In genomic region chr9:96418920-96419690, GRCh38 we compare ENCODE assay signal across 8 cellular contexts. TPM values are rescaled to one million over a fixed set of nuclear protein-coding genes. Genes with fewer than 3 reads are reported as not detected.
A peak's percentile ranks its signal among the peaks of the same experiment; 100 is the strongest.
DNase-seq lines count a peak whose midpoint lies in the region; ATAC-seq and TF ChIP-seq lines count a peak whose summit lies in the region.

No MANE protein-coding gene starts in this region.

- H3K4me3 Mint-ChIP-seq in activated naive CD8-positive, alpha-beta T cell treated with anti-CD3 and anti-CD28 coated beads, Interleukin-2, amount 50 U/mL, for 24 hours: peak overlapping the region; percentile 84

- ATAC-seq in activated naive CD8-positive, alpha-beta T cell treated with anti-CD3 and anti-CD28 coated beads, Interleukin-2, amount 50 U/mL, for 24 hours: peak; percentile 50

- H3K9me2 ChIP-seq in MM.1S (replicated peaks; ENCODE audit: insufficient read depth, low read length): no peaks in the 10 kb centered on the region

- TF ChIP-seq CTCF in GM12864 (IDR thresholded peaks at IDR 0.05; ENCODE audit: low read depth, low read length, missing control alignments) (no peak), HFF-Myc (IDR thresholded peaks at IDR 0.05; ENCODE audit: low read depth, low read length, missing control alignments) (no peak), MM.1S (IDR thresholded peaks at IDR 0.05; ENCODE audit: low read length) (no peak), cardiac muscle cell (IDR thresholded peaks at IDR 0.05; ENCODE audit: low read depth, low read length) (no peak), parathyroid adenoma (IDR thresholded peaks at IDR 0.05) (no peak)

- DNase-seq in GM12864 (ENCODE audit: low read depth): no peak
- no peak for DNase-seq in HFF-Myc (ENCODE audit: extremely low read depth, low read depth)
- DNase-seq in MM.1S: peak; percentile 77
- DNase-seq in SIG-M5 (lab: John Stamatoyannopoulos, UW): peak; percentile 81
- peak; percentile 73 for DNase-seq in activated naive CD8-positive, alpha-beta T cell treated with anti-CD3 and anti-CD28 coated beads, Interleukin-2, amount 50 U/mL, for 24 hours
- DNase-seq in cardiac muscle cell (ENCODE audit: low read depth in 1 of 2, low spot score in 1 of 2): peak; percentile 54 to 78
- DNase-seq in middle frontal gyrus (ENCODE audit: extremely low spot score, low spot score): no peak

- H3K79me2 ChIP-seq in MM.1S (ENCODE audit: low read length): peaks cover 35% of the 10 kb centered on the region
- no peaks in the 10 kb centered on the region for H3K79me2 ChIP-seq in parathyroid adenoma

- H3K36me3 ChIP-seq in MM.1S (replicated peaks; ENCODE audit: insufficient read depth, low read length): 0 out of 2 replicates have a peak, but pooled peaks cover 3% of the 10 kb centered on the region
- H3K36me3 ChIP-seq in cardiac muscle cell: no peaks in the 10 kb centered on the region
- H3K36me3 ChIP-seq in parathyroid adenoma (ENCODE audit: control insufficient read depth, insufficient read depth, low read length): no peaks in the 10 kb centered on the region

- peaks cover 32% of the 10 kb centered on the region for H3F3A ChIP-seq in MM.1S (ENCODE audit: insufficient read depth, low read length)

- H3K4me2 ChIP-seq in MM.1S (ENCODE audit: low read depth, low read length) (peak overlapping the region; percentile 75), parathyroid adenoma (ENCODE audit: low read length) (peak overlapping the region; percentile 97)

- H2AFZ ChIP-seq in MM.1S (ENCODE audit: low read length) (peak overlapping the region; percentile 81), parathyroid adenoma (peak overlapping the region; percentile 95)

- peaks cover 40% of the 10 kb centered on the region for H3K4me1 Mint-ChIP-seq in activated naive CD8-positive, alpha-beta T cell treated with anti-CD3 and anti-CD28 coated beads, Interleukin-2, amount 50 U/mL, for 24 hours

- H3K9me3 ChIP-seq in MM.1S (replicated peaks; ENCODE audit: insufficient read depth, low read length): no peaks in the 10 kb centered on the region
- no peaks in the 10 kb centered on the region for H3K9me3 ChIP-seq in cardiac muscle cell (ENCODE audit: low read depth)
- H3K9me3 ChIP-seq in parathyroid adenoma (ENCODE audit: control insufficient read depth, low read length): no peaks in the 10 kb centered on the region

- H3K4me3 ChIP-seq in GM12864 (ENCODE audit: low read depth, low read length) (peak overlapping the region; percentile 58), HFF-Myc (replicated peaks; ENCODE audit: low read depth, low read length) (peak overlapping the region; percentile 63), MM.1S (ENCODE audit: low read length) (peak overlapping the region; percentile 97), cardiac muscle cell (peak overlapping the region; percentile 81), parathyroid adenoma (ENCODE audit: low read depth, low read length) (peak overlapping the region; percentile 81)

- H3K27ac ChIP-seq in MM.1S (ENCODE audit: low read length) (peak overlapping the region; percentile 100), cardiac muscle cell (peak overlapping the region; percentile 96), parathyroid adenoma (peak overlapping the region; percentile 91)

- H3K4me1 ChIP-seq in MM.1S (ENCODE audit: low read length) (peaks cover 20% of the 10 kb centered on the region), cardiac muscle cell (ENCODE audit: low read depth) (peaks cover 18% of the 10 kb centered on the region), parathyroid adenoma (peaks cover 6% of the 10 kb centered on the region)

- H3K27me3 Mint-ChIP-seq in activated naive CD8-positive, alpha-beta T cell treated with anti-CD3 and anti-CD28 coated beads, Interleukin-2, amount 50 U/mL, for 24 hours: no peaks in the 10 kb centered on the region

- peak overlapping the region; percentile 100 for H3K9ac ChIP-seq in MM.1S (ENCODE audit: low read length)
- no peak overlapping the region for H3K9ac ChIP-seq in parathyroid adenoma

- no peaks in the 10 kb centered on the region for H3K9me3 Mint-ChIP-seq in activated naive CD8-positive, alpha-beta T cell treated with anti-CD3 and anti-CD28 coated beads, Interleukin-2, amount 50 U/mL, for 24 hours

- H3K36me3 Mint-ChIP-seq in activated naive CD8-positive, alpha-beta T cell treated with anti-CD3 and anti-CD28 coated beads, Interleukin-2, amount 50 U/mL, for 24 hours (ENCODE audit: low read depth): peaks cover 11% of the 10 kb centered on the region

- H4K20me1 ChIP-seq in MM.1S (ENCODE audit: insufficient read depth, low read length): peaks cover 10% of the 10 kb centered on the region

- H3K27ac Mint-ChIP-seq in activated naive CD8-positive, alpha-beta T cell treated with anti-CD3 and anti-CD28 coated beads, Interleukin-2, amount 50 U/mL, for 24 hours: peak overlapping the region; percentile 86

- no peaks in the 10 kb centered on the region for H3K27me3 ChIP-seq in MM.1S (replicated peaks; ENCODE audit: insufficient read depth, low read length)
- H3K27me3 ChIP-seq in cardiac muscle cell: no peaks in the 10 kb centered on the region
- no peaks in the 10 kb centered on the region for H3K27me3 ChIP-seq in parathyroid adenoma (ENCODE audit: control insufficient read depth, insufficient read depth, low read length)

RNA-seq across cellular contexts. Expression of gene ZNF367, which starts 0.9 kb away (rescaled TPM):
- 2.5 and 3.0 TPM in 2 replicates for total RNA-seq in cardiac muscle cell
- 0.89 and 3.0 TPM in 2 replicates for polyA plus RNA-seq in cardiac muscle cell

RNA-seq across cellular contexts. Expression of gene HABP4, which starts 30.9 kb away (rescaled TPM):
- 32.8 and 41.0 TPM in 2 replicates for total RNA-seq in cardiac muscle cell
- polyA plus RNA-seq in cardiac muscle cell: 69.6 and 71.2 TPM in 2 replicates

RNA-seq across cellular contexts. Expression of gene SLC35D2, which starts 35.6 kb away (rescaled TPM):
- 22.1 and 25.7 TPM in 2 replicates for total RNA-seq in cardiac muscle cell
- polyA plus RNA-seq in cardiac muscle cell: 24.5 and 43.3 TPM in 2 replicates

Comparison
In these comparisons a context has a peak if more than half of its experiments do, and no peak if none do; other contexts are left out.
1. DNase-seq: peak in MM.1S (single experiment), SIG-M5 (single experiment), activated naive CD8-positive, alpha-beta T cell treated with anti-CD3 and anti-CD28 coated beads, Interleukin-2, amount 50 U/mL, for 24 hours (single experiment) and cardiac muscle cell (2 of 2); none in GM12864 (single experiment), HFF-Myc (single experiment) and middle frontal gyrus (single experiment).
2. Peak in every context shown above with its lines, with median percentiles within 50 percentile points of each other: H3K4me3 ChIP-seq and H3K27ac ChIP-seq.